Comparison of ENCODE assay signal across 8 cellular contexts in genomic region chr4:184537269-184538022, GRCh38.
DNase-seq lines count a peak whose midpoint lies in the region; ATAC-seq and TF ChIP-seq lines count a peak whose summit lies in the region.

No MANE protein-coding gene starts in this region.

- H3K9me2 ChIP-seq in hepatocyte (replicated peaks; ENCODE audit: insufficient read depth) = no peaks in the 10 kb centered on the region

- peak overlapping the region; percentile 72 for H2AFZ ChIP-seq in hepatocyte

- H3K4me2 ChIP-seq in hepatocyte = peak overlapping the region; percentile 78

- H3K9me3 ChIP-seq in hepatocyte (ENCODE audit: low read depth) (no peaks in the 10 kb centered on the region), aorta (ENCODE audit: control insufficient read depth, low read length) (no peaks in the 10 kb centered on the region)

- peak overlapping the region; percentile 96 for H3K27ac ChIP-seq in hepatocyte
- peak overlapping the region; percentile 92 for H3K27ac ChIP-seq in rectal smooth muscle tissue (ENCODE audit: low read depth, low read length)
- H3K27ac ChIP-seq in aorta (ENCODE audit: low read depth in 1 of 2, low read length in 2 of 2) = peak overlapping the region; percentile 32 to 97

- ATAC-seq in GM18505 (IDR thresholded peaks at IDR 0.05; ENCODE audit: unreplicated experiment) (peak; percentile 59), HG02973 (IDR thresholded peaks at IDR 0.05; ENCODE audit: unreplicated experiment) (peak; percentile 54), aorta (ENCODE audit: low FRiP score) (peak; percentile 98)

- DNase-seq in NCI-H2029 (lab: John Stamatoyannopoulos, UW) (peak; percentile 86), T-helper 9 cell (peak; percentile 89), astrocyte of the hippocampus (ENCODE audit: low read depth, low spot score) (peak; percentile 98), hepatocyte (ENCODE audit: low spot score) (peak; percentile 97), aorta (peak; percentile 98 to 99)

- intact Hi-C loops in aorta (cut with DNase I) = loop anchor here (1.0 to 10.0 kb wide), 8 partner anchors 63 to 273 kb away; partner anchors contain the start of genes CASP3 (in 2 of the 2), PRIMPOL (in 2 of the 2) and IRF2 (in 1 of the 2)

- WGBS in hepatocyte (ENCODE audit: low lambda C conversion rate, missing lambda C conversion rate) = 4% methylated on average over 29 of the region's 29 CpGs
- 0% methylated on average over 29 of the region's 29 CpGs for WGBS in aorta, 2 donors

- no peaks in the 10 kb centered on the region for H3K27me3 ChIP-seq in hepatocyte
- H3K27me3 ChIP-seq in rectal smooth muscle tissue (ENCODE audit: control insufficient read depth, insufficient read depth, low read length) = no peaks in the 10 kb centered on the region
- H3K27me3 ChIP-seq in aorta (ENCODE audit: control insufficient read depth in 1 of 2, insufficient read depth in 2 of 2, low read length in 1 of 2) = no peaks in the 10 kb centered on the region

- H3K79me2 ChIP-seq in hepatocyte = peaks cover 19% of the 10 kb centered on the region

- H3K4me1 ChIP-seq in hepatocyte (ENCODE audit: insufficient read depth) (peaks cover 10% of the 10 kb centered on the region), rectal smooth muscle tissue (ENCODE audit: control insufficient read depth, insufficient read depth, low read length) (peaks cover 5% of the 10 kb centered on the region), aorta (ENCODE audit: control insufficient read depth in 1 of 2, insufficient read depth in 2 of 2, low read length in 2 of 2) (peaks cover 0 to 4% of the 10 kb centered on the region in 2 donors)

- no peaks in the 10 kb centered on the region for H3K36me3 ChIP-seq in hepatocyte (replicated peaks; ENCODE audit: insufficient read depth, low read depth)
- no peaks in the 10 kb centered on the region for H3K36me3 ChIP-seq in rectal smooth muscle tissue (ENCODE audit: control insufficient read depth, insufficient read depth, low read length)
- H3K36me3 ChIP-seq in aorta (ENCODE audit: control insufficient read depth in 1 of 2, insufficient read depth in 2 of 2, low read length in 1 of 2) = no peaks in the 10 kb centered on the region

- H4K20me1 ChIP-seq in hepatocyte (ENCODE audit: insufficient read depth, poor library complexity, severe bottlenecking) = no peaks in the 10 kb centered on the region

- TF ChIP-seq POLR2A in GM18505 (IDR thresholded peaks at IDR 0.05; ENCODE audit: borderline replicate concordance, extremely low read depth, insufficient read depth, insufficient read length) = peak; percentile 87

- H3K9ac ChIP-seq in rectal smooth muscle tissue (ENCODE audit: low read length) = peak overlapping the region; percentile 60

- H3K4me3 ChIP-seq in hepatocyte (peak overlapping the region; percentile 43), rectal smooth muscle tissue (ENCODE audit: low read length) (peak overlapping the region; percentile 88), aorta (ENCODE audit: low read length in 2 of 2) (peak overlapping the region; percentile 64 to 85)

- no peak for TF ChIP-seq CTCF in hepatocyte (IDR thresholded peaks at IDR 0.05; ENCODE audit: poor library complexity)

Comparison
In these comparisons a context has a peak if more than half of its experiments do, and no peak if none do; other contexts are left out.
1. Peak in every context shown above with its lines: DNase-seq, ATAC-seq, H3K4me3 ChIP-seq and H3K27ac ChIP-seq.